In genomic region chr7:55060690-55061414, GRCh38 we compare ENCODE assay signal across 13 cellular contexts. TPM values are rescaled to one million over a fixed set of nuclear protein-coding genes. Genes with fewer than 3 reads are reported as not detected.
DNase-seq lines count a peak whose midpoint lies in the region; ATAC-seq and TF ChIP-seq lines count a peak whose summit lies in the region.
"Had no signal": no experiment of that assay in that cellular context is flagged by ENCODE, and none has a peak within 500 bp of the region (broad histone marks: within the 10 kb centered on the region; RNA-seq: fewer than 3 reads in every experiment).

No MANE protein-coding gene starts in this region.

- no peak overlapping the region for H2BK5ac ChIP-seq in mesenchymal stem cell (ENCODE audit: low read depth, low read length, poor library complexity, severe bottlenecking)

- H3K18ac ChIP-seq in mesenchymal stem cell (ENCODE audit: low read depth in 1 of 2, low read length in 2 of 2), result peak overlapping the region in 1 of 2 experiments; percentile 48

- H3K4me2 ChIP-seq in mesenchymal stem cell (ENCODE audit: low read length, poor library complexity, severe bottlenecking), result no peak overlapping the region

- no peak overlapping the region for H3K4ac ChIP-seq in mesenchymal stem cell (ENCODE audit: low read depth in 1 of 2, low read length in 2 of 2)

- TF ChIP-seq POLR2A in heart left ventricle (IDR thresholded peaks at IDR 0.05), result no peak

- H2BK15ac ChIP-seq in mesenchymal stem cell (ENCODE audit: low read depth, poor library complexity, severe bottlenecking), result no peak overlapping the region

- peak in 3 of 4 donors; percentile 15 to 59 (median 53) for ATAC-seq in heart left ventricle
- ATAC-seq in aorta (ENCODE audit: low FRiP score), result peak; percentile 58
- ATAC-seq in HG02840 (IDR thresholded peaks at IDR 0.05; ENCODE audit: low FRiP score, unreplicated experiment), result no peak
- ATAC-seq in HG03442 (IDR thresholded peaks at IDR 0.05; ENCODE audit: unreplicated experiment), result no peak

- H3K9me3 ChIP-seq in heart left ventricle, result no peaks in the 10 kb centered on the region
- no peaks in the 10 kb centered on the region for H3K9me3 ChIP-seq in mesenchymal stem cell (ENCODE audit: control insufficient read depth, low read length)
- H3K9me3 ChIP-seq in aorta (ENCODE audit: control insufficient read depth, low read length), result no peaks in the 10 kb centered on the region

- H2AK5ac ChIP-seq in mesenchymal stem cell (ENCODE audit: low read length, severe bottlenecking), result peak overlapping the region; percentile 23

- peak overlapping the region; percentile 13 for H2BK120ac ChIP-seq in mesenchymal stem cell (ENCODE audit: low read depth, low read length)

- TF ChIP-seq CTCF in heart left ventricle (IDR thresholded peaks at IDR 0.05), result no peak

- H3K4me3 ChIP-seq in heart left ventricle (no peak overlapping the region), mesenchymal stem cell (ENCODE audit: insufficient read depth in 1 of 2, low read depth in 1 of 2, low read length in 2 of 2) (peak overlapping the region in 1 of 2 experiments; percentile 16), aorta (ENCODE audit: low read length in 2 of 2) (no peak overlapping the region)

- no peak overlapping the region for H2AFZ ChIP-seq in mesenchymal stem cell (ENCODE audit: low read depth, low read length)

- H3K27me3 ChIP-seq in heart left ventricle, result no peaks in the 10 kb centered on the region
- no peaks in the 10 kb centered on the region for H3K27me3 ChIP-seq in mesenchymal stem cell (ENCODE audit: control insufficient read depth in 1 of 2, insufficient read depth in 1 of 2, low read length in 2 of 2)
- H3K27me3 ChIP-seq in aorta (ENCODE audit: control insufficient read depth in 1 of 2, insufficient read depth in 2 of 2, low read length in 1 of 2), result no peaks in the 10 kb centered on the region

- WGBS in heart left ventricle, 4 donors, result 71 to 79% (median 75%) methylated on average over 10 of the region's 10 CpGs
- 87% methylated on average over 10 of the region's 10 CpGs for WGBS in mesenchymal stem cell
- 34 to 37% methylated on average over 10 of the region's 10 CpGs for WGBS in aorta, 2 donors

- H3K23ac ChIP-seq in mesenchymal stem cell (ENCODE audit: low read length in 2 of 2), result no peak overlapping the region

- no peak overlapping the region for H4K91ac ChIP-seq in mesenchymal stem cell (ENCODE audit: low read length)

- H3K4me1 ChIP-seq in heart left ventricle (peaks cover 0 to 53% (median 14%) of the 10 kb centered on the region in 12 donors), mesenchymal stem cell (ENCODE audit: control insufficient read depth, insufficient read depth, low read depth, low read length) (peaks cover 8% of the 10 kb centered on the region), aorta (ENCODE audit: control insufficient read depth in 1 of 2, insufficient read depth in 2 of 2, low read length in 2 of 2) (peaks cover 3% of the 10 kb centered on the region in 2 donors)

- intact Hi-C loops in heart left ventricle (cut with DNase I) (loop anchor here in 1 of 10 donors (10.0 kb wide), 1 partner anchor 74 kb away; no protein-coding TSS in a partner anchor), cardiac septum (cut with DNase I) (loop anchor here (5.0 kb wide), 1 partner anchor 66 kb away; no protein-coding TSS in a partner anchor), aorta (cut with DNase I) (no loop called here)

- H3K9ac ChIP-seq in mesenchymal stem cell (ENCODE audit: low read length), result peak overlapping the region; percentile 53

- no peak overlapping the region for H3K14ac ChIP-seq in mesenchymal stem cell (ENCODE audit: low read length in 2 of 2)

- H2BK12ac ChIP-seq in mesenchymal stem cell (ENCODE audit: low read length in 2 of 2), result peak overlapping the region in 1 of 2 experiments; percentile 49

- DNase-seq in heart left ventricle (no peak), cardiac septum (ENCODE audit: low spot score) (no peak), caudate nucleus (lab: John Stamatoyannopoulos, UW) (no peak), mesenchymal stem cell (no peak), aorta (no peak), COLO668 (lab: John Stamatoyannopoulos, UW; ENCODE audit: unreplicated experiment) (no peak)
- DNase-seq: activated CD4-positive, alpha-beta memory T cell treated with anti-CD3 and anti-CD28 coated beads for 36 hours; activated naive CD4-positive, alpha-beta T cell; AML-193; NCI-H1105; T1000 had no signal

- peak overlapping the region; percentile 62 for H4K8ac ChIP-seq in mesenchymal stem cell (ENCODE audit: low read length)

- H3K27ac ChIP-seq in heart left ventricle (peak overlapping the region in 3 of 12 donors; percentile 0 to 19 (median 17)), caudate nucleus (ENCODE audit: low read depth, low read length) (peak overlapping the region; percentile 54), mesenchymal stem cell (ENCODE audit: low read length, poor library complexity, severe bottlenecking) (no peak overlapping the region), aorta (ENCODE audit: low read depth in 1 of 2, low read length in 2 of 2) (no peak overlapping the region)

- H3K36me3 ChIP-seq in heart left ventricle (no peaks in the 10 kb centered on the region), mesenchymal stem cell (ENCODE audit: control insufficient read depth in 1 of 2, insufficient read depth in 2 of 2, low read depth in 1 of 2, low read length in 2 of 2) (peaks cover 0 to 10% of the 10 kb centered on the region in 2 experiments), aorta (ENCODE audit: control insufficient read depth in 1 of 2, insufficient read depth in 2 of 2, low read length in 1 of 2) (no peaks in the 10 kb centered on the region)

- peaks cover 14% of the 10 kb centered on the region for H3K79me1 ChIP-seq in mesenchymal stem cell (replicated peaks; ENCODE audit: low read length, poor library complexity, severe bottlenecking)

RNA-seq across cellular contexts. Expression of gene EGFR, which starts 42.0 kb away (rescaled TPM):
- 10 to 100 TPM in 3 of 9 donors, 1 to 10 TPM in 6; 4.6 to 29.6 (median 8.7) TPM for total RNA-seq in heart left ventricle
- 1 to 10 TPM; 2.3 to 2.8 TPM for polyA plus RNA-seq in heart left ventricle
- 7.6 TPM for total RNA-seq in cardiac septum
- polyA plus RNA-seq in mesenchymal stem cell (2013, experiment 1 of 2), result 15.8 TPM
- 15.1 TPM for polyA plus RNA-seq in mesenchymal stem cell (2013, experiment 2 of 2)
- 10 to 100 TPM; 70.5 to 72.4 TPM for total RNA-seq in aorta
- 10 to 100 TPM in 1 of 2 donors, 1 to 10 TPM in 1; 3.0 to 11.3 TPM for polyA plus RNA-seq in aorta
- total RNA-seq: activated CD4-positive, alpha-beta memory T cell treated with anti-CD3 and anti-CD28 coated beads for 36 hours had no signal

Comparison
In these comparisons a context has a peak if more than half of its experiments do, and no peak if none do; other contexts are left out.
1. ATAC-seq: peak in heart left ventricle (3 of 4) and aorta (single experiment); none in HG02840 (single experiment) and HG03442 (single experiment).